In the genomic region with DNA sequence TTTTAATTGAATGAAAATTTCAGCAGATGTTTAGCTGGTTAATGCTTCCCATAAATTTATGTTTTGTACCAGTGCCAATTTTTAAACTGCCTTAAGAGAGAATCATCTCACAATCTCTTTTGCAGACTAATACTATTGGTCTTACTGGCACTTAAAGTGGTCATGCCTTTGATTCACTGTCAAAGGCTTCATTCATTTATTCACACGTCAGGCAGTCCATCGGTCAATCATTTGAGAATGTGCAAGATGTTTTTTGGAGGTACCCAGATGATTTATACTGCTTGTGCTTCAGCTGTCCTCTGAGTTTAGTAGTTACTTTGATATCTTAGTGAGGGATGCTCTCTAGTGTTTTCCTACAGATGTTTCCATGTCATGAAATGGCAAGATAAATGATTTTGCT, we compare ENCODE assay signal across 23 cellular contexts.
DNase-seq lines count a peak whose midpoint lies in the region; ATAC-seq, FAIRE-seq and TF ChIP-seq lines count a peak whose summit lies in the region.
"Had no signal": no experiment of that assay in that cellular context is flagged by ENCODE, and none has a peak within 500 bp of the region (broad histone marks: within the 10 kb centered on the region; RNA-seq: fewer than 3 reads in every experiment).

No MANE protein-coding gene starts in this region.

- BruUV-seq in HepG2 (replicated peaks; lab: Mats Ljungman, UMichigan), result no TSS peak

- in situ Hi-C loops in HepG2 (cut with HindIII; ENCODE audit: extremely low pct_ligation_motif_present, low pct_unique_long_range_greater_than_20kb), result no loop called here

- H4K20me1 ChIP-seq in HepG2 (ENCODE audit: insufficient read depth, low read length), result no peaks in the 10 kb centered on the region

- H3K4me3 ChIP-seq in liver (ENCODE audit: low read depth in 1 of 3, low read length in 3 of 3) (no peak overlapping the region), HepG2 (replicated peaks in 1 of 3; ENCODE audit: insufficient read depth in 1 of 3, low read depth in 2 of 3, low read length in 3 of 3) (no peak overlapping the region)
- H3K4me3 ChIP-seq: gastrocnemius medialis, lower lobe of right lung, prostate gland had no signal

- H3K27ac ChIP-seq in liver (ENCODE audit: low read depth in 1 of 2, low read length in 2 of 2) (no peak overlapping the region), HepG2 (ENCODE audit: extremely low read length, insufficient read depth, low read length) (no peak overlapping the region)
- H3K27ac ChIP-seq: brain microvascular endothelial cell, gastrocnemius medialis, lower lobe of right lung, prostate gland had no signal

- no peak for DNase-seq in HepG2 (ENCODE audit: low spot score)
- DNase-seq in NCI-H524 (lab: John Stamatoyannopoulos, UW), result peak; percentile 43 to 88
- no peak for DNase-seq in activated naive CD4-positive, alpha-beta T cell treated with anti-CD3 and anti-CD28 coated beads, Interleukin-2, amount 50 U/mL, for 72 hours (ENCODE audit: low spot score in 2 of 2)
- no peak for DNase-seq in amygdala (lab: John Stamatoyannopoulos, UW)
- no peak for DNase-seq in T-helper 2 cell treated with Interferon-gamma antibody and Interleukin-4, amounts not matched to agents 5 μg/mL and 100 μg/mL, for 36 hours (ENCODE audit: low spot score)
- DNase-seq: activated CD4-positive, alpha-beta T cell treated with anti-CD3 and anti-CD28 coated beads for 48 hours; activated naive CD4-positive, alpha-beta T cell treated with anti-CD3 and anti-CD28 coated beads for 36 hours; brain microvascular endothelial cell; effector memory CD8-positive, alpha-beta T cell; gastrocnemius medialis; Karpas-422; lower lobe of right lung; naive thymus-derived CD4-positive, alpha-beta T cell; NCI-H2081; SHP77 treated with DMSO at 0.1 percent for 48 hours; stimulated activated naive CD8-positive, alpha-beta T cell treated with anti-CD3 and anti-CD28 coated beads, Interleukin-15, amount 100 ng/mL, for 72 hours had no signal

- no peak overlapping the region for H3K4me3 Mint-ChIP-seq in T-helper 2 cell treated with Interferon-gamma antibody and Interleukin-4, amounts not matched to agents 5 μg/mL and 100 μg/mL, for 36 hours
- H3K4me3 Mint-ChIP-seq: activated naive CD4-positive, alpha-beta T cell treated with anti-CD3 and anti-CD28 coated beads for 36 hours; B cell; effector memory CD8-positive, alpha-beta T cell; naive thymus-derived CD4-positive, alpha-beta T cell; stimulated activated naive CD8-positive, alpha-beta T cell treated with anti-CD3 and anti-CD28 coated beads, Interleukin-15, amount 100 ng/mL, for 72 hours had no signal

- intact Hi-C loops in HepG2 (cut with micrococcal nuclease; ENCODE audit: unreplicated experiment), result no loop called here

- CTCF ChIA-PET in HepG2 (lab: Yijun Ruan, JAX; ENCODE audit: low intra/inter-chr PET ratio, low total read pairs), result no interaction called here

- no peaks in the 10 kb centered on the region for H3K9me3 ChIP-seq in liver (ENCODE audit: control insufficient read depth in 4 of 4, low read length in 3 of 4)
- no peaks in the 10 kb centered on the region for H3K9me3 ChIP-seq in HepG2 (ENCODE audit: low read length)
- H3K9me3 ChIP-seq: gastrocnemius medialis, lower lobe of right lung, prostate gland had no signal

- no peak overlapping the region for H3K27ac Mint-ChIP-seq in activated naive CD4-positive, alpha-beta T cell treated with anti-CD3 and anti-CD28 coated beads, Interleukin-2, amount 50 U/mL, for 72 hours
- H3K27ac Mint-ChIP-seq in T-helper 2 cell treated with Interferon-gamma antibody and Interleukin-4, amounts not matched to agents 5 μg/mL and 100 μg/mL, for 36 hours, result no peak overlapping the region
- H3K27ac Mint-ChIP-seq: activated naive CD4-positive, alpha-beta T cell treated with anti-CD3 and anti-CD28 coated beads for 36 hours; B cell; effector memory CD8-positive, alpha-beta T cell; naive thymus-derived CD4-positive, alpha-beta T cell; stimulated activated naive CD8-positive, alpha-beta T cell treated with anti-CD3 and anti-CD28 coated beads, Interleukin-15, amount 100 ng/mL, for 72 hours had no signal

- no peaks in the 10 kb centered on the region for H3K4me1 ChIP-seq in liver (ENCODE audit: control insufficient read depth in 4 of 4, insufficient read depth in 4 of 4, low read length in 3 of 4)
- H3K4me1 ChIP-seq in HepG2 (ENCODE audit: insufficient read depth, low read length), result no peaks in the 10 kb centered on the region
- H3K4me1 ChIP-seq: gastrocnemius medialis, lower lobe of right lung, prostate gland had no signal

- H3K36me3 ChIP-seq in liver (ENCODE audit: control insufficient read depth in 4 of 4, insufficient read depth in 3 of 4, low read depth in 1 of 4, low read length in 3 of 4), result no peaks in the 10 kb centered on the region
- H3K36me3 ChIP-seq in HepG2 (replicated peaks in 1 of 2; ENCODE audit: control insufficient read depth in 1 of 2, insufficient read depth in 2 of 2, low read length in 2 of 2), result no peaks in the 10 kb centered on the region
- H3K36me3 ChIP-seq: brain microvascular endothelial cell, gastrocnemius medialis, lower lobe of right lung, prostate gland had no signal

- no peak overlapping the region for H3K9ac ChIP-seq in liver (ENCODE audit: low read depth in 1 of 2, low read length in 2 of 2)
- no peak overlapping the region for H3K9ac ChIP-seq in HepG2 (ENCODE audit: insufficient read depth, low read depth, low read length)

- TF ChIP-seq EP300 in HepG2 (IDR thresholded peaks at IDR 0.05; ENCODE audit: low read depth in 2 of 2, low read length in 2 of 2), result no peak
- TF ChIP-seq EP300 in HepG2 (CRISPR knock-in tag; IDR thresholded peaks at IDR 0.05; ENCODE audit: borderline replicate concordance), result no peak

- no peaks in the 10 kb centered on the region for H3K79me2 ChIP-seq in HepG2 (ENCODE audit: insufficient read depth, low read length)

- no peak overlapping the region for H2AFZ ChIP-seq in HepG2 (ENCODE audit: low read length)

- H3K4me2 ChIP-seq in HepG2 (ENCODE audit: low read depth, low read length), result no peak overlapping the region

- H3K4me1 Mint-ChIP-seq in T-helper 2 cell treated with Interferon-gamma antibody and Interleukin-4, amounts not matched to agents 5 μg/mL and 100 μg/mL, for 36 hours (ENCODE audit: low read depth), result no peaks in the 10 kb centered on the region
- H3K4me1 Mint-ChIP-seq: B cell; naive thymus-derived CD4-positive, alpha-beta T cell; stimulated activated naive CD8-positive, alpha-beta T cell treated with anti-CD3 and anti-CD28 coated beads, Interleukin-15, amount 100 ng/mL, for 72 hours had no signal

- TF ChIP-seq POLR2A in HepG2 (IDR thresholded peaks at IDR 0.05; ENCODE audit: insufficient read depth in 1 of 2, low read depth in 2 of 2, low read length in 2 of 2), result no peak

- TF ChIP-seq CTCF in liver (IDR thresholded peaks at IDR 0.05; ENCODE audit: low read depth, low read length, missing input control), result peak; percentile 20
- no peak for TF ChIP-seq CTCF in HepG2 (CRISPR knock-in tag; IDR thresholded peaks at IDR 0.05)

- no peaks in the 10 kb centered on the region for H3K27me3 Mint-ChIP-seq in T-helper 2 cell treated with Interferon-gamma antibody and Interleukin-4, amounts not matched to agents 5 μg/mL and 100 μg/mL, for 36 hours (ENCODE audit: low read depth)
- H3K27me3 Mint-ChIP-seq: effector memory CD8-positive, alpha-beta T cell; naive thymus-derived CD4-positive, alpha-beta T cell; stimulated activated naive CD8-positive, alpha-beta T cell treated with anti-CD3 and anti-CD28 coated beads, Interleukin-15, amount 100 ng/mL, for 72 hours had no signal

- ATAC-seq in HepG2 (no peak), GM19324 (IDR thresholded peaks at IDR 0.05; ENCODE audit: low FRiP score, unreplicated experiment) (no peak)
- ATAC-seq in activated naive CD4-positive, alpha-beta T cell treated with anti-CD3 and anti-CD28 coated beads, Interleukin-2, amount 50 U/mL, for 72 hours, result no peak
- ATAC-seq: effector memory CD8-positive, alpha-beta T cell; gastrocnemius medialis; lower lobe of right lung; naive thymus-derived CD4-positive, alpha-beta T cell; stimulated activated naive CD8-positive, alpha-beta T cell treated with anti-CD3 and anti-CD28 coated beads, Interleukin-15, amount 100 ng/mL, for 72 hours had no signal

- H3K9me3 Mint-ChIP-seq in activated naive CD4-positive, alpha-beta T cell treated with anti-CD3 and anti-CD28 coated beads, Interleukin-2, amount 50 U/mL, for 72 hours, result peaks cover 12 to 14% of the 10 kb centered on the region in 2 donors
- no peaks in the 10 kb centered on the region for H3K9me3 Mint-ChIP-seq in T-helper 2 cell treated with Interferon-gamma antibody and Interleukin-4, amounts not matched to agents 5 μg/mL and 100 μg/mL, for 36 hours

- POLR2A ChIA-PET in HepG2 (lab: Yijun Ruan, JAX), result no interaction called here

- 76% methylated on average over 2 of the region's 2 CpGs for WGBS in liver
- 54% methylated on average over 2 of the region's 2 CpGs for WGBS in HepG2 (ENCODE audit: low lambda C conversion rate)

- H3K27me3 ChIP-seq in liver (ENCODE audit: control insufficient read depth in 4 of 4, insufficient read depth in 4 of 4, low read length in 3 of 4), result no peaks in the 10 kb centered on the region
- H3K27me3 ChIP-seq in HepG2 (ENCODE audit: control insufficient read depth in 1 of 2, insufficient read depth in 2 of 2, low read length in 2 of 2), result no peaks in the 10 kb centered on the region
- H3K27me3 ChIP-seq: brain microvascular endothelial cell, gastrocnemius medialis had no signal

- no peaks in the 10 kb centered on the region for H3K36me3 Mint-ChIP-seq in activated naive CD4-positive, alpha-beta T cell treated with anti-CD3 and anti-CD28 coated beads, Interleukin-2, amount 50 U/mL, for 72 hours
- H3K36me3 Mint-ChIP-seq in T-helper 2 cell treated with Interferon-gamma antibody and Interleukin-4, amounts not matched to agents 5 μg/mL and 100 μg/mL, for 36 hours (ENCODE audit: low read depth), result no peaks in the 10 kb centered on the region
- H3K36me3 Mint-ChIP-seq: naive thymus-derived CD4-positive, alpha-beta T cell had no signal

- peak; percentile 68 to 73 for TF ChIP-seq RAD21 in liver (IDR thresholded peaks at IDR 0.05)
- TF ChIP-seq RAD21 in HepG2 (CRISPR knock-in tag; IDR thresholded peaks at IDR 0.05), result no peak

- FAIRE-seq in HepG2 (lab: Jason Lieb, UNC) (no peak), endometrium (lab: Jason Lieb, UNC) (peak; percentile 82)
- FAIRE-seq: D721Med, urothelium cell line had no signal

TF ChIP-seq in liver, 16 proteins besides CTCF, POLR2A, EP300 and RAD21 (continues in another document):
- TF ChIP-seq TAF1 (conservative IDR thresholded peaks at IDR 0.05) (no peak), FOXA1 (IDR thresholded peaks at IDR 0.05) (no peak), SP1 (IDR thresholded peaks at IDR 0.05) (no peak), GABPA (IDR thresholded peaks at IDR 0.05 in 1 of 2, conservative IDR thresholded peaks at IDR 0.05 in 1 of 2) (no peak), YY1 (IDR thresholded peaks at IDR 0.05) (no peak), RXRA (IDR thresholded peaks at IDR 0.05) (no peak)

Comparison
In these comparisons a context has a peak if more than half of its experiments do, and no peak if none do; other contexts are left out.
1. DNase-seq: peak in NCI-H524 (2 of 2); none in HepG2 (single experiment), activated naive CD4-positive, alpha-beta T cell treated with anti-CD3 and anti-CD28 coated beads, Interleukin-2, amount 50 U/mL, for 72 hours (0 of 2), amygdala (0 of 56) and T-helper 2 cell treated with Interferon-gamma antibody and Interleukin-4, amounts not matched to agents 5 μg/mL and 100 μg/mL, for 36 hours (single experiment).